Comparison of ENCODE assay signal across 3 cellular contexts in genomic region chr3:151843275-151843674, GRCh38.
TF ChIP-seq lines count a peak whose summit lies in the region.

No MANE protein-coding gene starts in this region.

TF ChIP-seq in liver, 16 proteins besides CTCF, POLR2A, EP300 and RAD21:
- TF ChIP-seq, protein P1, sequence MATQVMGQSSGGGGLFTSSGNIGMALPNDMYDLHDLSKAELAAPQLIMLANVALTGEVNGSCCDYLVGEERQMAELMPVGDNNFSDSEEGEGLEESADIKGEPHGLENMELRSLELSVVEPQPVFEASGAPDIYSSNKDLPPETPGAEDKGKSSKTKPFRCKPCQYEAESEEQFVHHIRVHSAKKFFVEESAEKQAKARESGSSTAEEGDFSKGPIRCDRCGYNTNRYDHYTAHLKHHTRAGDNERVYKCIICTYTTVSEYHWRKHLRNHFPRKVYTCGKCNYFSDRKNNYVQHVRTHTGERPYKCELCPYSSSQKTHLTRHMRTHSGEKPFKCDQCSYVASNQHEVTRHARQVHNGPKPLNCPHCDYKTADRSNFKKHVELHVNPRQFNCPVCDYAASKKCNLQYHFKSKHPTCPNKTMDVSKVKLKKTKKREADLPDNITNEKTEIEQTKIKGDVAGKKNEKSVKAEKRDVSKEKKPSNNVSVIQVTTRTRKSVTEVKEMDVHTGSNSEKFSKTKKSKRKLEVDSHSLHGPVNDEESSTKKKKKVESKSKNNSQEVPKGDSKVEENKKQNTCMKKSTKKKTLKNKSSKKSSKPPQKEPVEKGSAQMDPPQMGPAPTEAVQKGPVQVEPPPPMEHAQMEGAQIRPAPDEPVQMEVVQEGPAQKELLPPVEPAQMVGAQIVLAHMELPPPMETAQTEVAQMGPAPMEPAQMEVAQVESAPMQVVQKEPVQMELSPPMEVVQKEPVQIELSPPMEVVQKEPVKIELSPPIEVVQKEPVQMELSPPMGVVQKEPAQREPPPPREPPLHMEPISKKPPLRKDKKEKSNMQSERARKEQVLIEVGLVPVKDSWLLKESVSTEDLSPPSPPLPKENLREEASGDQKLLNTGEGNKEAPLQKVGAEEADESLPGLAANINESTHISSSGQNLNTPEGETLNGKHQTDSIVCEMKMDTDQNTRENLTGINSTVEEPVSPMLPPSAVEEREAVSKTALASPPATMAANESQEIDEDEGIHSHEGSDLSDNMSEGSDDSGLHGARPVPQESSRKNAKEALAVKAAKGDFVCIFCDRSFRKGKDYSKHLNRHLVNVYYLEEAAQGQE (IDR thresholded peaks at IDR 0.05): peak; percentile 39
- TF ChIP-seq FOXA1 (IDR thresholded peaks at IDR 0.05): peak; percentile 81
- peak; percentile 50 to 68 for TF ChIP-seq JUND (IDR thresholded peaks at IDR 0.05)
- TF ChIP-seq, protein P2, sequence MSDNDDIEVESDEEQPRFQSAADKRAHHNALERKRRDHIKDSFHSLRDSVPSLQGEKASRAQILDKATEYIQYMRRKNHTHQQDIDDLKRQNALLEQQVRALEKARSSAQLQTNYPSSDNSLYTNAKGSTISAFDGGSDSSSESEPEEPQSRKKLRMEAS (IDR thresholded peaks at IDR 0.05): peak; percentile 81
- peak in 1 of 2 donors; percentile 71 for TF ChIP-seq EGR1 (IDR thresholded peaks at IDR 0.05; ENCODE audit: low read depth in 2 of 2)
- TF ChIP-seq SP1 (IDR thresholded peaks at IDR 0.05): peak; percentile 72
- peak; percentile 41 to 82 for TF ChIP-seq RXRA (IDR thresholded peaks at IDR 0.05)
- TF ChIP-seq HNF4A (conservative IDR thresholded peaks at IDR 0.05): peak; percentile 47 to 76
- no peak for TF ChIP-seq GABPA (IDR thresholded peaks at IDR 0.05 in 1 of 2, conservative IDR thresholded peaks at IDR 0.05 in 1 of 2)
- peak; percentile 68 for TF ChIP-seq YY1 (IDR thresholded peaks at IDR 0.05)
- no peak for TF ChIP-seq NR2F2 (IDR thresholded peaks at IDR 0.05)
- TF ChIP-seq ATF3 (IDR thresholded peaks at IDR 0.05): no peak
- no peak for TF ChIP-seq HNF4G (IDR thresholded peaks at IDR 0.05)
- TF ChIP-seq FOXA2 (IDR thresholded peaks at IDR 0.05): peak; percentile 89
- TF ChIP-seq ZBTB33 (IDR thresholded peaks at IDR 0.05): peak; percentile 71
- TF ChIP-seq TAF1 (conservative IDR thresholded peaks at IDR 0.05): no peak

TF ChIP-seq in HepG2, 621 proteins besides CTCF, POLR2A, EP300 and RAD21:
- TF ChIP-seq CHD2 (IDR thresholded peaks at IDR 0.05; ENCODE audit: low read depth, low read length): no peak
- TF ChIP-seq, protein P3, sequence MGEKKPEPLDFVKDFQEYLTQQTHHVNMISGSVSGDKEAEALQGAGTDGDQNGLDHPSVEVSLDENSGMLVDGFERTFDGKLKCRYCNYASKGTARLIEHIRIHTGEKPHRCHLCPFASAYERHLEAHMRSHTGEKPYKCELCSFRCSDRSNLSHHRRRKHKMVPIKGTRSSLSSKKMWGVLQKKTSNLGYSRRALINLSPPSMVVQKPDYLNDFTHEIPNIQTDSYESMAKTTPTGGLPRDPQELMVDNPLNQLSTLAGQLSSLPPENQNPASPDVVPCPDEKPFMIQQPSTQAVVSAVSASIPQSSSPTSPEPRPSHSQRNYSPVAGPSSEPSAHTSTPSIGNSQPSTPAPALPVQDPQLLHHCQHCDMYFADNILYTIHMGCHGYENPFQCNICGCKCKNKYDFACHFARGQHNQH (CRISPR knock-in tag; IDR thresholded peaks at IDR 0.05): no peak
- no peak for TF ChIP-seq ZNF724P (CRISPR knock-in tag; IDR thresholded peaks at IDR 0.05; ENCODE audit: borderline replicate concordance)
- TF ChIP-seq, protein P4, sequence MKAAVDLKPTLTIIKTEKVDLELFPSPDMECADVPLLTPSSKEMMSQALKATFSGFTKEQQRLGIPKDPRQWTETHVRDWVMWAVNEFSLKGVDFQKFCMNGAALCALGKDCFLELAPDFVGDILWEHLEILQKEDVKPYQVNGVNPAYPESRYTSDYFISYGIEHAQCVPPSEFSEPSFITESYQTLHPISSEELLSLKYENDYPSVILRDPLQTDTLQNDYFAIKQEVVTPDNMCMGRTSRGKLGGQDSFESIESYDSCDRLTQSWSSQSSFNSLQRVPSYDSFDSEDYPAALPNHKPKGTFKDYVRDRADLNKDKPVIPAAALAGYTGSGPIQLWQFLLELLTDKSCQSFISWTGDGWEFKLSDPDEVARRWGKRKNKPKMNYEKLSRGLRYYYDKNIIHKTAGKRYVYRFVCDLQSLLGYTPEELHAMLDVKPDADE (CRISPR knock-in tag; IDR thresholded peaks at IDR 0.05): no peak
- TF ChIP-seq PHF21A (CRISPR knock-in tag; IDR thresholded peaks at IDR 0.05): no peak
- TF ChIP-seq KLF15 (CRISPR knock-in tag; IDR thresholded peaks at IDR 0.05; ENCODE audit: borderline replicate concordance): no peak
- TF ChIP-seq MAFG (CRISPR knock-in tag; IDR thresholded peaks at IDR 0.05): no peak
- no peak for TF ChIP-seq ZNF879 (CRISPR knock-in tag; IDR thresholded peaks at IDR 0.05)
TF ChIP-seq in HepG2: peak in this region for 0.

TF ChIP-seq in GM12891, 5 proteins besides CTCF, POLR2A, EP300 and RAD21:
- TF ChIP-seq POU2F2 (IDR thresholded peaks at IDR 0.05; ENCODE audit: low read depth, low read length) (no peak), SPI1 (IDR thresholded peaks at IDR 0.05; ENCODE audit: low read depth, low read length) (no peak), POLR2AphosphoS5 (IDR thresholded peaks at IDR 0.05; ENCODE audit: low read depth, low read length) (no peak), TAF1 (IDR thresholded peaks at IDR 0.05; ENCODE audit: low read depth, low read length) (no peak), PAX5 (IDR thresholded peaks at IDR 0.05; ENCODE audit: insufficient read depth, low read length, severe bottlenecking) (no peak)
